ENCODE assay signal across 23 cellular contexts in genomic region chr11:93073508-93074280, GRCh38.
DNase-seq lines count a peak whose midpoint lies in the region; ATAC-seq, FAIRE-seq and TF ChIP-seq lines count a peak whose summit lies in the region.
"Had no signal": no experiment of that assay in that cellular context is flagged by ENCODE, and none has a peak within 500 bp of the region (broad histone marks: within the 10 kb centered on the region; RNA-seq: fewer than 3 reads in every experiment).

No MANE protein-coding gene starts in this region.

- peak overlapping the region; percentile 59 for H3K27ac ChIP-seq in HUES6 (ENCODE audit: low read depth, low read length)
- H3K27ac ChIP-seq in endothelial cell of umbilical vein (ENCODE audit: insufficient read depth, low read depth, low read length): no peak overlapping the region
- peak overlapping the region; percentile 79 for H3K27ac ChIP-seq in mesodermal cell (ENCODE audit: low read depth, low read length, severe bottlenecking)
- H3K27ac ChIP-seq: SJSA1 had no signal

- POLR2A ChIA-PET in endothelial cell of umbilical vein (lab: Charles Lee): no interaction called here

- TF ChIP-seq POLR2A in endothelial cell of umbilical vein (IDR thresholded peaks at IDR 0.05; ENCODE audit: low read depth, low read length): no peak

- WGBS in mesodermal cell (ENCODE audit: insufficient coverage in 2 of 2), 2 experiments: 25 to 41% methylated on average over 2 to 4 of the region's 4 CpGs

- no peak overlapping the region for H3K4me2 ChIP-seq in endothelial cell of umbilical vein (ENCODE audit: insufficient read depth, low read length)

- CTCF ChIA-PET in endothelial cell of umbilical vein (lab: Charles Lee): no interaction called here

- H3K36me3 ChIP-seq in HUES6 (ENCODE audit: control insufficient read depth, insufficient read depth, low read length) (no peaks in the 10 kb centered on the region), endothelial cell of umbilical vein (ENCODE audit: control insufficient read depth in 2 of 2, extremely low read depth in 1 of 2, insufficient read depth in 2 of 2, low read length in 2 of 2) (no peaks in the 10 kb centered on the region), mesodermal cell (ENCODE audit: control insufficient read depth, insufficient read depth, low read length) (no peaks in the 10 kb centered on the region)
- H3K36me3 ChIP-seq: MG63, SJSA1 had no signal

- no TSS peak for BruUV-seq in endothelial cell of umbilical vein (replicated peaks; lab: Mats Ljungman, UMichigan)

- peak; percentile 42 for DNase-seq in ELF-1 (ENCODE audit: low read depth, low spot score)
- no peak for DNase-seq in endothelial cell of umbilical vein (ENCODE audit: low read depth, low spot score)
- DNase-seq in COR-L47 (lab: John Stamatoyannopoulos, UW): no peak
- no peak for DNase-seq in Ammon's horn (ENCODE audit: low spot score)
- DNase-seq: 8988T; C1 segment of cervical spinal cord; Calu3; CD8-positive, alpha-beta T cell; GF-D8; MG63; NCI-H1417 treated with DMSO at 0.1 percent for 48 hours; NCI-H187; NCI-H446 treated with DMSO at 0.1 percent for 48 hours; NCI-H526 treated with DMSO at 0.1 percent for 48 hours; OCI-M1 had no signal

- no peaks in the 10 kb centered on the region for H3K27me3 ChIP-seq in HUES6 (ENCODE audit: control insufficient read depth, insufficient read depth, low read length)
- no peaks in the 10 kb centered on the region for H3K27me3 ChIP-seq in endothelial cell of umbilical vein (ENCODE audit: control insufficient read depth in 2 of 2, insufficient read depth in 2 of 2, low read length in 2 of 2)
- H3K27me3 ChIP-seq: MG63, SJSA1 had no signal

- H3K4me1 ChIP-seq in HUES6 (ENCODE audit: control insufficient read depth, insufficient read depth, low read length) (peaks cover 21% of the 10 kb centered on the region), endothelial cell of umbilical vein (ENCODE audit: control insufficient read depth, extremely low read depth, insufficient read depth, low read length) (no peaks in the 10 kb centered on the region), mesodermal cell (ENCODE audit: control insufficient read depth, insufficient read depth, low read length, poor library complexity, severe bottlenecking) (peaks cover 3% of the 10 kb centered on the region)
- H3K4me1 ChIP-seq: SJSA1 had no signal

- no peak for ATAC-seq in HG03095 (IDR thresholded peaks at IDR 0.05; ENCODE audit: unreplicated experiment)
- ATAC-seq: CD8-positive, alpha-beta T cell; K562; Right ventricle myocardium inferior had no signal

- no peak for TF ChIP-seq CTCF in endothelial cell of umbilical vein (IDR thresholded peaks at IDR 0.05; ENCODE audit: extremely low read depth in 1 of 2, insufficient read depth in 1 of 2, low read depth in 1 of 2, low read length in 2 of 2)

- H3K79me2 ChIP-seq in endothelial cell of umbilical vein (ENCODE audit: control insufficient read depth, insufficient read depth, low read length): no peaks in the 10 kb centered on the region

- no peaks in the 10 kb centered on the region for H4K20me1 ChIP-seq in endothelial cell of umbilical vein (replicated peaks; ENCODE audit: control insufficient read depth, extremely low read depth, insufficient read depth, low read length)

- no peak overlapping the region for H2AFZ ChIP-seq in endothelial cell of umbilical vein (ENCODE audit: low read depth, low read length)

- H3K9me1 ChIP-seq in endothelial cell of umbilical vein (replicated peaks; ENCODE audit: control insufficient read depth, extremely low read depth, insufficient read depth, low read length): no peaks in the 10 kb centered on the region

- H3K4me3 ChIP-seq in HUES6 (ENCODE audit: low read depth, low read length) (0 out of 2 replicates have a peak overlapping the region, but pooled peaks have one; percentile 14), endothelial cell of umbilical vein (replicated peaks in 1 of 3; ENCODE audit: insufficient read depth in 1 of 3, low read depth in 1 of 3, low read length in 3 of 3) (no peak overlapping the region), mesodermal cell (ENCODE audit: extremely low read depth, insufficient read depth, low read length, poor library complexity, severe bottlenecking) (no peak overlapping the region)
- H3K4me3 ChIP-seq: K562, MG63, SJSA1 had no signal

- H3K9ac ChIP-seq in HUES6 (ENCODE audit: low read length) (peak overlapping the region; percentile 70), endothelial cell of umbilical vein (replicated peaks; ENCODE audit: extremely low read depth, insufficient read depth, low read length) (no peak overlapping the region)

- dilution Hi-C loops in endothelial cell of umbilical vein (cut with MboI; ENCODE audit: extremely low pct_ligation_motif_present, low sequenced_read_pairs): no loop called here

- intact Hi-C loops in endothelial cell of umbilical vein (cut with micrococcal nuclease): no loop called here

- H3K9me3 ChIP-seq in HUES6 (ENCODE audit: control insufficient read depth, insufficient read depth, low read depth, low read length): peaks cover 4% of the 10 kb centered on the region; the same call in 1 of the 2 replicates
- H3K9me3 ChIP-seq in endothelial cell of umbilical vein (replicated peaks; ENCODE audit: control insufficient read depth, insufficient read depth, low read length): no peaks in the 10 kb centered on the region
- no peaks in the 10 kb centered on the region for H3K9me3 ChIP-seq in mesodermal cell (ENCODE audit: control insufficient read depth, low read length)
- H3K9me3 ChIP-seq: MG63, SJSA1 had no signal

- no peak for FAIRE-seq in endothelial cell of umbilical vein (lab: Jason Lieb, UNC)
- FAIRE-seq: GM19239, HTR-8/SVneo, K562 had no signal

TF ChIP-seq in endothelial cell of umbilical vein, 7 proteins besides CTCF, POLR2A, EP300 and RAD21:
- TF ChIP-seq FOS (IDR thresholded peaks at IDR 0.05; ENCODE audit: borderline replicate concordance, insufficient read depth, low read length) (peak; percentile 16), MAX (IDR thresholded peaks at IDR 0.05; ENCODE audit: insufficient read depth, insufficient read length) (no peak), POLR2AphosphoS5 (IDR thresholded peaks at IDR 0.05; ENCODE audit: insufficient read depth, low read depth, low read length) (no peak), MYC (IDR thresholded peaks at IDR 0.05; ENCODE audit: low read depth, low read length) (no peak), JUN (IDR thresholded peaks at IDR 0.05; ENCODE audit: borderline replicate concordance, insufficient read depth, insufficient read length, low read depth) (no peak)
